In the genomic region with DNA sequence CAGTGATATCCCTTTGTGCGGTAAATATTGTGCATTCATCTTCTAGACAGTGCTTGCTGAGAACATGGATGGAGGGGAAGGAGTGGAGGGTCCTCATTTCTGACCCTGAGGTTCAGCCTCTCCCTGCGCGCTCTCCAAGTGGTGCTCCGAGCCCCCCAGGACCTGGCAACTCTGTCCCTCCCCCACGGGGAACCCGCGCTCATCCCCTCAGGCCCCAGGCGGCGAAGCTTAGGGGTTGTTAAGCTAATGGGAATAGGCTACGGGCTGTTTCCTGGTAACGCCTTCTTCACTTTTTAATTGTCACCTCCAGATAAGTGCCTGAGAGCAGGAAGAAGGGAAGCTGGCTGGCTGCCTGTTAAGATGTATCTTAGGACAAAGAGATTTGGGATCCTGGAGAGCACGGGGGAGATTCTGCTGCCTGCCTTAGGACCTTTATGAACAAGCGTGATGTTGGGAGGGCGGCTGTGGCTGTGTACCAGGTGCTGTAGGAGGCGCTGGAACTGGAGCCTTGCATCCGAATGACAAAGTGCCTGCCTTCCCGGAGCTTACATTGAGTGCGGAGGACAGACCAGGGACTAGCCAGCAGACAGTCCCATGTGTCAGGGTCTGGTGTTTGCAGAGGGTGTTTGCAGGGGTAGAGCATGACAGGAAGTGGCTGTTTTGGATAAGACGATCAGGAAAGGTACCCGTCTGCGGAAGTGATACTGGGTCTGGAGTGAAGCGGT, we compare ENCODE assay signal across 1 cellular context.
TF ChIP-seq lines count a peak whose summit lies in the region.

No MANE protein-coding gene starts in this region.

TF ChIP-seq in H1, 55 proteins besides CTCF, POLR2A, EP300 and RAD21 (continued from another document):
- TF ChIP-seq, protein P1, sequence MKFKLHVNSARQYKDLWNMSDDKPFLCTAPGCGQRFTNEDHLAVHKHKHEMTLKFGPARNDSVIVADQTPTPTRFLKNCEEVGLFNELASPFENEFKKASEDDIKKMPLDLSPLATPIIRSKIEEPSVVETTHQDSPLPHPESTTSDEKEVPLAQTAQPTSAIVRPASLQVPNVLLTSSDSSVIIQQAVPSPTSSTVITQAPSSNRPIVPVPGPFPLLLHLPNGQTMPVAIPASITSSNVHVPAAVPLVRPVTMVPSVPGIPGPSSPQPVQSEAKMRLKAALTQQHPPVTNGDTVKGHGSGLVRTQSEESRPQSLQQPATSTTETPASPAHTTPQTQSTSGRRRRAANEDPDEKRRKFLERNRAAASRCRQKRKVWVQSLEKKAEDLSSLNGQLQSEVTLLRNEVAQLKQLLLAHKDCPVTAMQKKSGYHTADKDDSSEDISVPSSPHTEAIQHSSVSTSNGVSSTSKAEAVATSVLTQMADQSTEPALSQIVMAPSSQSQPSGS (IDR thresholded peaks at IDR 0.05; ENCODE audit: low read length): no peak
- TF ChIP-seq CHD2 (IDR thresholded peaks at IDR 0.05; ENCODE audit: low read length): no peak
- no peak for TF ChIP-seq TBP (IDR thresholded peaks at IDR 0.05; ENCODE audit: low read depth, low read length)
- no peak for TF ChIP-seq TAF1 (IDR thresholded peaks at IDR 0.05; ENCODE audit: low read depth, low read length)
- TF ChIP-seq, protein P2, sequence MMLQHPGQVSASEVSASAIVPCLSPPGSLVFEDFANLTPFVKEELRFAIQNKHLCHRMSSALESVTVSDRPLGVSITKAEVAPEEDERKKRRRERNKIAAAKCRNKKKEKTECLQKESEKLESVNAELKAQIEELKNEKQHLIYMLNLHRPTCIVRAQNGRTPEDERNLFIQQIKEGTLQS (IDR thresholded peaks at IDR 0.05; ENCODE audit: insufficient read depth, low read depth, low read length): no peak
